ENCODE assay signal across 18 cellular contexts in genomic region chr2:11286749-11287148, GRCh38. TPM values are rescaled to one million over a fixed set of nuclear protein-coding genes. Genes with fewer than 3 reads are reported as not detected.
DNase-seq lines count a peak whose midpoint lies in the region; ATAC-seq, FAIRE-seq and TF ChIP-seq lines count a peak whose summit lies in the region.
"Had no signal": no experiment of that assay in that cellular context is flagged by ENCODE, and none has a peak within 500 bp of the region (broad histone marks: within the 10 kb centered on the region; RNA-seq: fewer than 3 reads in every experiment).

No MANE protein-coding gene starts in this region.

- no peak overlapping the region for H3K4me3 ChIP-seq in SK-N-SH (ENCODE audit: low read depth in 2 of 2, low read length in 1 of 2)
- no peak overlapping the region for H3K4me3 ChIP-seq in osteoblast (ENCODE audit: insufficient read depth, low read length)
- H3K4me3 ChIP-seq in Peyer's patch: no peak overlapping the region
- H3K4me3 ChIP-seq in spleen: no peak overlapping the region
- H3K4me3 ChIP-seq in pancreas: no peak overlapping the region
- H3K4me3 ChIP-seq: thoracic aorta had no signal

- no peaks in the 10 kb centered on the region for H3K9me2 ChIP-seq in SK-N-SH

- intact Hi-C loops in spleen (cut with DNase I; ENCODE audit: low total_unique reads): no loop called here
- intact Hi-C loops in pancreas (cut with DNase I): no loop called here

- H3K4me2 ChIP-seq in SK-N-SH: no peak overlapping the region
- H3K4me2 ChIP-seq in osteoblast (ENCODE audit: insufficient read depth, low read length): no peak overlapping the region

- H3K4me1 ChIP-seq in SK-N-SH (ENCODE audit: control insufficient read depth in 1 of 2, insufficient read depth in 2 of 2, low read depth in 1 of 2, low read length in 1 of 2) (no peaks in the 10 kb centered on the region; a peak in 1 of 4 replicates), osteoblast (ENCODE audit: insufficient read depth, low read length) (no peaks in the 10 kb centered on the region), Peyer's patch (no peaks in the 10 kb centered on the region), spleen (peaks cover 0 to 50% (median 27%) of the 10 kb centered on the region in 6 donors), pancreas (peaks cover 0 to 16% (median 0%) of the 10 kb centered on the region in 3 donors)

- H3K9ac ChIP-seq in SK-N-SH: no peak overlapping the region

- H3K27ac ChIP-seq in SK-N-SH (ENCODE audit: low read depth in 2 of 2, low read length in 1 of 2): peak overlapping the region in 1 of 2 experiments; percentile 22; a peak in 2 of 4 replicates
- peak overlapping the region; percentile 65 for H3K27ac ChIP-seq in osteoblast (ENCODE audit: low read depth, low read length)
- H3K27ac ChIP-seq in Peyer's patch: no peak overlapping the region
- H3K27ac ChIP-seq in spleen: peak overlapping the region in 1 of 8 donors; percentile 3
- H3K27ac ChIP-seq in pancreas: no peak overlapping the region
- H3K27ac ChIP-seq: thoracic aorta had no signal

- FAIRE-seq in pancreas (lab: Jason Lieb, UNC): no peak

- TF ChIP-seq RAD21 in SK-N-SH (IDR thresholded peaks at IDR 0.05; ENCODE audit: low read length): no peak

- H3K9me3 ChIP-seq in SK-N-SH: peaks cover 6% of the 10 kb centered on the region; the same call in 1 of the 2 replicates
- H3K9me3 ChIP-seq in osteoblast (ENCODE audit: low read depth, low read length): no peaks in the 10 kb centered on the region
- H3K9me3 ChIP-seq in Peyer's patch: no peaks in the 10 kb centered on the region
- peaks cover 0 to 19% (median 13%) of the 10 kb centered on the region in 8 donors for H3K9me3 ChIP-seq in spleen
- no peaks in the 10 kb centered on the region for H3K9me3 ChIP-seq in pancreas
- H3K9me3 ChIP-seq: thoracic aorta had no signal

- TF ChIP-seq EP300 in SK-N-SH (IDR thresholded peaks at IDR 0.05; ENCODE audit: borderline replicate concordance in 1 of 2, low read depth in 1 of 2, low read length in 1 of 2): no peak

- H3K79me2 ChIP-seq in SK-N-SH (ENCODE audit: insufficient read depth) (peaks cover 87% of the 10 kb centered on the region), osteoblast (ENCODE audit: insufficient read depth, low read length) (peaks cover 82% of the 10 kb centered on the region)

- WGBS in SK-N-SH (ENCODE audit: low lambda C conversion rate): 91% methylated on average over 1 of the region's 1 CpG
- 91 to 95% (median 93%) methylated on average over 1 of the region's 1 CpG for WGBS in spleen, 5 donors
- 52 to 59% methylated on average over 1 of the region's 1 CpG for WGBS in pancreas, 2 donors

- POLR2A ChIA-PET in SK-N-SH (lab: Yijun Ruan, JAX): no interaction called here

- H3F3A ChIP-seq in SK-N-SH (replicated peaks; ENCODE audit: insufficient read depth): peaks cover 7% of the 10 kb centered on the region

- H3K27me3 ChIP-seq in SK-N-SH (ENCODE audit: insufficient read depth) (no peaks in the 10 kb centered on the region), osteoblast (ENCODE audit: insufficient read depth, low read length) (no peaks in the 10 kb centered on the region), Peyer's patch (no peaks in the 10 kb centered on the region), spleen (replicated peaks in 1 of 7) (no peaks in the 10 kb centered on the region), pancreas (no peaks in the 10 kb centered on the region)

- TF ChIP-seq CTCF in SK-N-SH (IDR thresholded peaks at IDR 0.05): no peak
- TF ChIP-seq CTCF in osteoblast (IDR thresholded peaks at IDR 0.05; ENCODE audit: extremely low read depth, low read depth, low read length): no peak
- TF ChIP-seq CTCF in Peyer's patch (IDR thresholded peaks at IDR 0.05): no peak
- no peak for TF ChIP-seq CTCF in spleen (IDR thresholded peaks at IDR 0.05 in 8 of 11, conservative IDR thresholded peaks at IDR 0.05 in 3 of 11)
- TF ChIP-seq CTCF in pancreas (IDR thresholded peaks at IDR 0.05): no peak

- H4K20me1 ChIP-seq in SK-N-SH (ENCODE audit: insufficient read depth): peaks cover 38% of the 10 kb centered on the region
- H4K20me1 ChIP-seq in osteoblast (ENCODE audit: insufficient read depth, low read length): peaks cover 22% of the 10 kb centered on the region

- H3K36me3 ChIP-seq in SK-N-SH (replicated peaks in 1 of 2; ENCODE audit: control insufficient read depth in 1 of 2, insufficient read depth in 2 of 2, low read length in 1 of 2) (peaks cover 14 to 29% of the 10 kb centered on the region in 2 experiments), osteoblast (ENCODE audit: insufficient read depth, low read length) (peaks cover 19% of the 10 kb centered on the region), Peyer's patch (peaks cover 0 to 24% (median 0%) of the 10 kb centered on the region in 3 donors), spleen (peaks cover 0 to 46% (median 24%) of the 10 kb centered on the region in 6 donors), pancreas (peaks cover 0 to 3% (median 0%) of the 10 kb centered on the region in 3 donors)

- TF ChIP-seq POLR2A in Peyer's patch (IDR thresholded peaks at IDR 0.05) (no peak), spleen (IDR thresholded peaks at IDR 0.05) (no peak)

- no peak overlapping the region for H2AFZ ChIP-seq in SK-N-SH (ENCODE audit: low read depth)
- H2AFZ ChIP-seq in osteoblast (ENCODE audit: low read length): no peak overlapping the region

- DNase-seq in GM04504 (ENCODE audit: low read depth): peak; percentile 10
- DNase-seq in SK-N-SH: peak; percentile 23
- peak; percentile 60 for DNase-seq in fibroblast of peridontal ligament (ENCODE audit: extremely low read depth)
- DNase-seq in osteoblast (ENCODE audit: insufficient read length, low spot score, missing footprints): no peak
- no peak for DNase-seq in Peyer's patch
- DNase-seq in spleen: no peak
- no peak for DNase-seq in pancreas
- DNase-seq: activated CD4-positive, alpha-beta T cell treated with anti-CD3 and anti-CD28 coated beads, Interleukin-2, amount 50 U/mL, for 1 hour; activated naive CD4-positive, alpha-beta T cell; amygdala; DMS79; effector memory CD8-positive, alpha-beta T cell; NCI-H1105 treated with DMSO at 0.1 percent for 48 hours; NCI-H510A treated with DMSO at 0.1 percent for 48 hours; SIG-M5; stimulated activated CD4-positive, alpha-beta T cell treated with anti-CD3 and anti-CD28 coated beads, Interleukin-15, amount 100 ng/mL, for 24 hours had no signal

- no peak for ATAC-seq in HG02973 (IDR thresholded peaks at IDR 0.05; ENCODE audit: unreplicated experiment)
- no peak for ATAC-seq in pancreas
- ATAC-seq: effector memory CD8-positive, alpha-beta T cell had no signal

- CTCF ChIA-PET in SK-N-SH (lab: Yijun Ruan, JAX): interaction anchor here (1.1 to 2.6 kb wide), 4 partner anchors 15 to 454 kb away, joined by 3 to 7 read pairs (median 3); no protein-coding TSS in a partner anchor

TF ChIP-seq in SK-N-SH, 30 proteins besides CTCF, POLR2A, EP300 and RAD21:
- TF ChIP-seq YY1 (IDR thresholded peaks at IDR 0.05; ENCODE audit: low read depth) (no peak), EZH2phosphoT487 (IDR thresholded peaks at IDR 0.05; ENCODE audit: borderline replicate concordance, low read depth) (no peak), ELF1 (IDR thresholded peaks at IDR 0.05) (no peak), GABPA (IDR thresholded peaks at IDR 0.05; ENCODE audit: low read depth) (no peak), MEF2A (IDR thresholded peaks at IDR 0.05; ENCODE audit: borderline replicate concordance, low read depth) (no peak), CHD2 (IDR thresholded peaks at IDR 0.05; ENCODE audit: low read length, partially characterized antibody) (no peak), FOXM1 (IDR thresholded peaks at IDR 0.05; ENCODE audit: low read depth) (no peak), JUND (IDR thresholded peaks at IDR 0.05) (no peak), FOSL2 (IDR thresholded peaks at IDR 0.05; ENCODE audit: borderline replicate concordance, low read depth) (no peak)

RNA-seq across cellular contexts. Expression of gene ROCK2, which starts 57.7 kb away (rescaled TPM):
- polyA plus RNA-seq in SK-N-SH (2012; rRNA removed) (4.2 and 4.9 TPM in 2 replicates), spleen (1 to 10 TPM; 4.0 to 9.6 (median 4.9) TPM), pancreas (1 to 10 TPM; 3.5 to 6.3 TPM)
- 6.5 and 8.4 TPM in 2 replicates for polyA plus RNA-seq in SK-N-SH (2012; cell fraction: cytosol; rRNA removed)
- polyA plus RNA-seq in SK-N-SH (2012; cell fraction: nucleus; rRNA removed): 2.9 and 5.3 TPM in 2 replicates
- total RNA-seq in osteoblast (55.1 and 59.7 TPM in 2 replicates), Peyer's patch (10 to 100 TPM; 51.0 to 75.9 (median 67.6) TPM), spleen (10 to 100 TPM; 37.3 to 89.6 (median 73.9) TPM), pancreas (10 to 100 TPM; 11.0 to 21.5 (median 14.0) TPM)

Comparison
In these comparisons a context has a peak if more than half of its experiments do, and no peak if none do; other contexts are left out.
1. DNase-seq: peak in GM04504 (single experiment), SK-N-SH (single experiment) and fibroblast of peridontal ligament (single experiment); none in osteoblast (single experiment), Peyer's patch (0 of 3), spleen (single experiment) and pancreas (0 of 6).